Comparison of ENCODE assay signal across 23 cellular contexts in the genomic region with DNA sequence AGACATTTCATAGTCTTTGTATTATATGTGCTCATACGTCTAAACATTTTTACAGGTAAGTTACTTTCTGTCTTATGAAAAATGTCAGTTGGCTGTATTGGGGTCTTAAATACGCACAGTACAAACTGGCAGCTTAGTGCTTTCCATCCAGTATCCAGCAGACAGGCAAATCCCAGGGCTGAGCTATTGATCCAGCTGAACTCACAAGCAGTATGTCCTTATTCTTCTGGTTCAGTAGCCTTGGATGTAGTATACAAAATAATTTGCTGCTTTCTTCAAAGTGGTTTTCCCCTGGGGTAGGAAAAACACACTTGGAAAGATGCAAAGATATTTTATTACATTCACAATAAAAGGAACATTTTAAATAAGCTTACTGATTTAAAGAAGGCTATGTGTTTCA.
DNase-seq lines count a peak whose midpoint lies in the region; TF ChIP-seq lines count a peak whose summit lies in the region.
"Had no signal": no experiment of that assay in that cellular context is flagged by ENCODE, and none has a peak within 500 bp of the region (broad histone marks: within the 10 kb centered on the region; RNA-seq: fewer than 3 reads in every experiment).

No MANE protein-coding gene starts in this region.

- H3K27ac Mint-ChIP-seq in neural crest cell (ENCODE audit: unreplicated experiment), result peak overlapping the region; percentile 44
- H3K27ac Mint-ChIP-seq: B cell; CD4-positive, CD25-positive, alpha-beta regulatory T cell; CD8-positive, alpha-beta T cell; GM23338; H9 had no signal

- H3K27me3 ChIP-seq in WERI-Rb-1 (ENCODE audit: insufficient read depth, low read depth, severe bottlenecking), result no peaks in the 10 kb centered on the region
- H3K27me3 ChIP-seq: BLaER1 had no signal

- H3K4me3 Mint-ChIP-seq in neural crest cell, result no peak overlapping the region
- H3K4me3 Mint-ChIP-seq: B cell; CD8-positive, alpha-beta T cell; GM23338; H9 had no signal

- no peaks in the 10 kb centered on the region for H3K36me3 ChIP-seq in WERI-Rb-1
- H3K36me3 ChIP-seq: BLaER1 had no signal

- H3K4me1 Mint-ChIP-seq in neural crest cell, result peaks cover 48% of the 10 kb centered on the region
- H3K4me1 Mint-ChIP-seq: B cell; CD4-positive, CD25-positive, alpha-beta regulatory T cell; GM23338; H9 had no signal

- DNase-seq in NCI-H2171 treated with DMSO at 0.1 percent for 48 hours (lab: John Stamatoyannopoulos, UW), result peak; percentile 7
- no peak for DNase-seq in NCI-H2171 (lab: John Stamatoyannopoulos, UW)
- DNase-seq in NCI-H69 (lab: John Stamatoyannopoulos, UW), result peak; percentile 19
- peak; percentile 30 for DNase-seq in WERI-Rb-1
- no peak for DNase-seq in neural crest cell (ENCODE audit: low read depth, low spot score)
- DNase-seq in activated CD4-positive, alpha-beta T cell treated with anti-CD3 and anti-CD28 coated beads for 48 hours, result no peak
- no peak for DNase-seq in AG08396 (ENCODE audit: low spot score)
- DNase-seq: 8988T; ACHN; Caco-2; CD4-positive, CD25-positive, alpha-beta regulatory T cell; CD8-positive, alpha-beta T cell; DMS153; DMS79; EL; GDM1; H9 had no signal

- H3K36me3 Mint-ChIP-seq in neural crest cell (ENCODE audit: low read depth), result no peaks in the 10 kb centered on the region
- H3K36me3 Mint-ChIP-seq: CD4-positive, CD25-positive, alpha-beta regulatory T cell; CD8-positive, alpha-beta T cell had no signal

- no peaks in the 10 kb centered on the region for H3K9me3 ChIP-seq in WERI-Rb-1 (ENCODE audit: severe bottlenecking)
- H3K9me3 ChIP-seq: A549, BLaER1, Caco-2 had no signal

- TF ChIP-seq CTCF in WERI-Rb-1 (IDR thresholded peaks at IDR 0.05; ENCODE audit: low read depth, low read length), result no peak
- TF ChIP-seq CTCF in neural crest cell (conservative IDR thresholded peaks at IDR 0.05), result no peak

- no peak overlapping the region for H3K27ac ChIP-seq in WERI-Rb-1
- H3K27ac ChIP-seq: A549, BLaER1, C4-2B had no signal

- H3K27me3 Mint-ChIP-seq in neural crest cell (ENCODE audit: low read depth), result no peaks in the 10 kb centered on the region
- H3K27me3 Mint-ChIP-seq: B cell; CD4-positive, CD25-positive, alpha-beta regulatory T cell had no signal

- peaks cover 15% of the 10 kb centered on the region for H3K9me3 Mint-ChIP-seq in neural crest cell
- H3K9me3 Mint-ChIP-seq: CD8-positive, alpha-beta T cell; GM23338; H9 had no signal

- H3K4me3 ChIP-seq in WERI-Rb-1 (ENCODE audit: low read depth, low read length), result no peak overlapping the region
- H3K4me3 ChIP-seq: A549, BLaER1, GM12878, GM23338 had no signal

Comparison
In these comparisons a context has a peak if more than half of its experiments do, and no peak if none do; other contexts are left out.
1. DNase-seq: peak in NCI-H2171 treated with DMSO at 0.1 percent for 48 hours (single experiment), NCI-H69 (single experiment) and WERI-Rb-1 (single experiment); none in NCI-H2171 (single experiment), neural crest cell (single experiment), activated CD4-positive, alpha-beta T cell treated with anti-CD3 and anti-CD28 coated beads for 48 hours (single experiment) and AG08396 (single experiment).